In genomic region chr5:139478657-139479423, GRCh38 we compare ENCODE assay signal across 1 cellular context.
TF ChIP-seq lines count a peak whose summit lies in the region.
"Not testable (repeated sequence)": the region's sequence is repeated elsewhere in the genome, so short reads cannot be mapped to it uniquely, and the experiment has no call there.

No MANE protein-coding gene starts in this region.

TF ChIP-seq in K562, 482 proteins besides CTCF, POLR2A, EP300 and RAD21 (continued from another document):
- TF ChIP-seq ETV5 (CRISPR knock-in tag; IDR thresholded peaks at IDR 0.05; ENCODE audit: low read depth): peak; percentile 77; the same call in 1 of the 2 replicates
- 0 out of 2 replicates have a peak, but pooled peaks have one; percentile 38 for TF ChIP-seq ZNF449 (CRISPR knock-in tag; IDR thresholded peaks at IDR 0.05)
- peak; percentile 64; the same call in 1 of the 2 replicates for TF ChIP-seq DMBX1 (CRISPR knock-in tag; IDR thresholded peaks at IDR 0.05; ENCODE audit: borderline replicate concordance)
- TF ChIP-seq GATA2 (CRISPR knock-in tag; IDR thresholded peaks at IDR 0.05): peak; percentile 82
- not testable (repeated sequence) for TF ChIP-seq NR4A1, ZNF740 (CRISPR knock-in tag; IDR thresholded peaks at IDR 0.05)
- peak; percentile 64; the same call in 1 of the 2 replicates for TF ChIP-seq NR4A1 (tag; IDR thresholded peaks at IDR 0.05)
- peak; percentile 45 for TF ChIP-seq BRD9 (IDR thresholded peaks at IDR 0.05; ENCODE audit: low read depth, partially characterized antibody)
- peak; percentile 35; the same call in 1 of the 2 replicates for TF ChIP-seq ZNF239 (CRISPR knock-in tag; IDR thresholded peaks at IDR 0.05)
- TF ChIP-seq ETV1 (tag; conservative IDR thresholded peaks at IDR 0.05; ENCODE audit: low read depth): peak; percentile 86
- peak in 1 of 3 experiments; percentile 38 for TF ChIP-seq YY1 (IDR thresholded peaks at IDR 0.05; ENCODE audit: borderline replicate concordance in 1 of 3, control insufficient read depth in 1 of 3, extremely low read depth in 1 of 3, insufficient read depth in 3 of 3, insufficient read length in 1 of 3, insufficient replicate concordance in 2 of 3, low read depth in 1 of 3, low read length in 2 of 3)
- 0 out of 2 replicates have a peak, but pooled peaks have one; percentile 36 for TF ChIP-seq HDAC2 (IDR thresholded peaks at IDR 0.05)
- peak in 1 of 2 experiments; percentile 68; a peak in 2 of 4 replicates for TF ChIP-seq ZNF740 (tag; IDR thresholded peaks at IDR 0.05)
- 0 out of 3 replicates have a peak, but pooled peaks of 1 of the 2 experiments have one; percentile 41 for TF ChIP-seq CBX3 (IDR thresholded peaks at IDR 0.05; ENCODE audit: borderline replicate concordance in 1 of 2, low read length in 2 of 2)
- TF ChIP-seq SMAD4 (CRISPR knock-in tag; conservative IDR thresholded peaks at IDR 0.05): peak; percentile 40
- TF ChIP-seq ZBTB33 (CRISPR knock-in tag; IDR thresholded peaks at IDR 0.05): 0 out of 2 replicates have a peak, but pooled peaks have one; percentile 41
- TF ChIP-seq FOXK2 (conservative IDR thresholded peaks at IDR 0.05 in 1 of 2, IDR thresholded peaks at IDR 0.05 in 1 of 2; ENCODE audit: low read depth in 2 of 2): peak; percentile 22 to 28; a peak in 2 of 4 replicates
